In genomic region chr2:65070856-65071255, GRCh38 we compare ENCODE assay signal across 11 cellular contexts. TPM values are rescaled to one million over a fixed set of nuclear protein-coding genes. Genes with fewer than 3 reads are reported as not detected.
DNase-seq lines count a peak whose midpoint lies in the region; ATAC-seq and TF ChIP-seq lines count a peak whose summit lies in the region.
"Had no signal": no experiment of that assay in that cellular context is flagged by ENCODE, and none has a peak within 500 bp of the region (broad histone marks: within the 10 kb centered on the region; RNA-seq: fewer than 3 reads in every experiment).

No MANE protein-coding gene starts in this region.

- H3K27me3 ChIP-seq in foreskin keratinocyte (no peaks in the 10 kb centered on the region), subcutaneous abdominal adipose tissue (ENCODE audit: control insufficient read depth in 5 of 5, insufficient read depth in 4 of 5, low read length in 5 of 5) (no peaks in the 10 kb centered on the region)

- H3K4me3 Mint-ChIP-seq in activated naive CD4-positive, alpha-beta T cell treated with anti-CD3 and anti-CD28 coated beads, Interleukin-2, amount 10 ng/mL, durations not matched to agents 7 days and 5 days, result no peak overlapping the region
- no peak overlapping the region for H3K4me3 Mint-ChIP-seq in activated CD8-positive, alpha-beta T cell treated with anti-CD3 and anti-CD28 coated beads, Interleukin-2, amount 10 ng/mL, durations not matched to agents 7 days and 5 days

- CTCF ChIA-PET in activated naive CD4-positive, alpha-beta T cell treated with anti-CD3 and anti-CD28 coated beads, Interleukin-2, amount 10 ng/mL, durations not matched to agents 7 days and 5 days (lab: Charles Lee), result interaction anchor here (0.8 to 1.3 kb wide), 2 partner anchors 13 to 116 kb away, joined by 3 to 5 read pairs; no protein-coding TSS in a partner anchor
- CTCF ChIA-PET in activated CD8-positive, alpha-beta T cell treated with anti-CD3 and anti-CD28 coated beads, Interleukin-2, amount 10 ng/mL, durations not matched to agents 7 days and 5 days (lab: Charles Lee), result interaction anchor here (1.1 kb wide), 1 partner anchor 100 kb away, joined by 4 read pairs; no protein-coding TSS in a partner anchor

- no peak overlapping the region for H3K4me3 ChIP-seq in subcutaneous abdominal adipose tissue (ENCODE audit: low read depth in 1 of 5, low read length in 5 of 5)

- H3K36me3 Mint-ChIP-seq in activated naive CD4-positive, alpha-beta T cell treated with anti-CD3 and anti-CD28 coated beads, Interleukin-2, amount 10 ng/mL, durations not matched to agents 7 days and 5 days, result peaks cover 16% of the 10 kb centered on the region
- H3K36me3 Mint-ChIP-seq in activated CD8-positive, alpha-beta T cell treated with anti-CD3 and anti-CD28 coated beads, Interleukin-2, amount 10 ng/mL, durations not matched to agents 7 days and 5 days (ENCODE audit: low read depth), result peaks cover 9% of the 10 kb centered on the region

- H3K36me3 ChIP-seq in subcutaneous abdominal adipose tissue (ENCODE audit: control insufficient read depth in 5 of 5, insufficient read depth in 5 of 5, low read length in 5 of 5), result peaks cover 0 to 59% (median 53%) of the 10 kb centered on the region in 5 donors

- DNase-seq in activated naive CD4-positive, alpha-beta T cell treated with anti-CD3 and anti-CD28 coated beads, Interleukin-2, amount 10 ng/mL, durations not matched to agents 7 days and 5 days, result no peak
- no peak for DNase-seq in activated naive CD4-positive, alpha-beta T cell (lab: John Stamatoyannopoulos, UW)
- no peak for DNase-seq in activated CD8-positive, alpha-beta T cell treated with anti-CD3 and anti-CD28 coated beads, Interleukin-2, amount 10 ng/mL, durations not matched to agents 7 days and 5 days
- DNase-seq in foreskin keratinocyte (no peak), NCI-H1694 (lab: John Stamatoyannopoulos, UW) (no peak), AG20443 (ENCODE audit: low spot score) (no peak)
- no peak for DNase-seq in stimulated activated naive CD4-positive, alpha-beta T cell treated with Interleukin-2 at 50 U/mL for 16 hours (lab: John Stamatoyannopoulos, UW)
- DNase-seq: kidney, WERI-Rb-1 had no signal

- no peaks in the 10 kb centered on the region for H3K27me3 Mint-ChIP-seq in activated naive CD4-positive, alpha-beta T cell treated with anti-CD3 and anti-CD28 coated beads, Interleukin-2, amount 10 ng/mL, durations not matched to agents 7 days and 5 days
- no peaks in the 10 kb centered on the region for H3K27me3 Mint-ChIP-seq in activated CD8-positive, alpha-beta T cell treated with anti-CD3 and anti-CD28 coated beads, Interleukin-2, amount 10 ng/mL, durations not matched to agents 7 days and 5 days (ENCODE audit: low read depth)

- H3K9me3 ChIP-seq in subcutaneous abdominal adipose tissue (ENCODE audit: control insufficient read depth in 5 of 5, low read length in 5 of 5), result no peaks in the 10 kb centered on the region

- peak overlapping the region; percentile 75 for H3K27ac Mint-ChIP-seq in activated naive CD4-positive, alpha-beta T cell treated with anti-CD3 and anti-CD28 coated beads, Interleukin-2, amount 10 ng/mL, durations not matched to agents 7 days and 5 days
- peak overlapping the region; percentile 76 for H3K27ac Mint-ChIP-seq in activated CD8-positive, alpha-beta T cell treated with anti-CD3 and anti-CD28 coated beads, Interleukin-2, amount 10 ng/mL, durations not matched to agents 7 days and 5 days

- POLR2A ChIA-PET in activated CD8-positive, alpha-beta T cell treated with anti-CD3 and anti-CD28 coated beads, Interleukin-2, amount 10 ng/mL, durations not matched to agents 7 days and 5 days (lab: Charles Lee), result interaction anchor here (0.7 to 1.0 kb wide), 2 partner anchors 8 to 124 kb away, joined by 3 read pairs; no protein-coding TSS in a partner anchor

- no peak for TF ChIP-seq CTCF in foreskin keratinocyte (conservative IDR thresholded peaks at IDR 0.05)

- H3K4me1 ChIP-seq in foreskin keratinocyte (peaks cover 21% of the 10 kb centered on the region), subcutaneous abdominal adipose tissue (ENCODE audit: control insufficient read depth in 5 of 5, insufficient read depth in 5 of 5, low read length in 5 of 5) (peaks cover 10 to 61% (median 52%) of the 10 kb centered on the region in 5 donors)

- no peak overlapping the region for H3K9ac ChIP-seq in subcutaneous abdominal adipose tissue (ENCODE audit: low read length in 5 of 5)
- H3K9ac ChIP-seq: KMS-11 had no signal

- no peaks in the 10 kb centered on the region for H3K9me3 Mint-ChIP-seq in activated naive CD4-positive, alpha-beta T cell treated with anti-CD3 and anti-CD28 coated beads, Interleukin-2, amount 10 ng/mL, durations not matched to agents 7 days and 5 days
- H3K9me3 Mint-ChIP-seq in activated CD8-positive, alpha-beta T cell treated with anti-CD3 and anti-CD28 coated beads, Interleukin-2, amount 10 ng/mL, durations not matched to agents 7 days and 5 days (ENCODE audit: insufficient read depth), result no peaks in the 10 kb centered on the region

- no peak for ATAC-seq in activated CD8-positive, alpha-beta T cell treated with anti-CD3 and anti-CD28 coated beads, Interleukin-2, amount 10 ng/mL, durations not matched to agents 7 days and 5 days
- ATAC-seq in foreskin keratinocyte, result no peak

- H3K4me1 Mint-ChIP-seq in activated naive CD4-positive, alpha-beta T cell treated with anti-CD3 and anti-CD28 coated beads, Interleukin-2, amount 10 ng/mL, durations not matched to agents 7 days and 5 days, result peaks cover 23% of the 10 kb centered on the region
- peaks cover 23% of the 10 kb centered on the region for H3K4me1 Mint-ChIP-seq in activated CD8-positive, alpha-beta T cell treated with anti-CD3 and anti-CD28 coated beads, Interleukin-2, amount 10 ng/mL, durations not matched to agents 7 days and 5 days (ENCODE audit: low read depth)

- peak overlapping the region; percentile 24 for H3K27ac ChIP-seq in foreskin keratinocyte
- H3K27ac ChIP-seq in subcutaneous abdominal adipose tissue (ENCODE audit: low read depth, low read length), result peak overlapping the region; percentile 33
- H3K27ac ChIP-seq: KMS-11, WERI-Rb-1 had no signal

RNA-seq across cellular contexts. Expression of gene CEP68, which starts 14.6 kb away (rescaled TPM):
- total RNA-seq in activated CD8-positive, alpha-beta T cell treated with anti-CD3 and anti-CD28 coated beads, Interleukin-2, amount 10 ng/mL, durations not matched to agents 7 days and 5 days, result 1 to 10 TPM; 8.1 to 9.7 TPM
- 5.4 and 5.8 TPM in 2 replicates for total RNA-seq in foreskin keratinocyte
- polyA plus RNA-seq in foreskin keratinocyte, result 4.2 and 4.7 TPM in 2 replicates

RNA-seq across cellular contexts. Expression of gene RAB1A, which starts 59.0 kb away (rescaled TPM):
- 10 to 100 TPM; 58.7 to 62.7 TPM for total RNA-seq in activated CD8-positive, alpha-beta T cell treated with anti-CD3 and anti-CD28 coated beads, Interleukin-2, amount 10 ng/mL, durations not matched to agents 7 days and 5 days
- 135 and 149 TPM in 2 replicates for total RNA-seq in foreskin keratinocyte
- polyA plus RNA-seq in foreskin keratinocyte, result 176 and 178 TPM in 2 replicates
